In the genomic region with DNA sequence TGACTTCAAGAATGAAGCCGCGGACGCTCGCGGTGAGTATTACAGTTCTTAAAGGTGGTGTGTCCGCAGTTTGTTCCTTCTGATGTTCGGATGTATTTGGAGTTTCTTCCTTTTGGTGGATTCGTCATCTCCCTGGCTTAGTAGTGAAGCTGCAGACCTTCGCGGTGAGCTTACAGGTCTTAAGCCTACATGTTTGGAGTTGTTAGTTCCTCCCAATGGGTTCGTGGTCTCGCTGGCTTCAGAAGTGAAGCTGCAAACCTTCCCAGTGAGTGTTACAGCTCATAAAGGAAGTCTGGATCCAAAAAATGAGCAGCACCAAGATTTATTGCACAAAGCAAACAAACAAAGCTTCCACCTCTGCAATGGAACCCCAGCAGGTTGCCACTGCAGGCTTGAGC, we compare ENCODE assay signal across 1 cellular context.
TF ChIP-seq lines count a peak whose summit lies in the region.

No MANE protein-coding gene starts in this region.

TF ChIP-seq in K562, 482 proteins besides CTCF, POLR2A, EP300 and RAD21:
- TF ChIP-seq TBL1XR1 (IDR thresholded peaks at IDR 0.05; ENCODE audit: low read length in 2 of 2) (no peak), LCOR (CRISPR knock-in tag; IDR thresholded peaks at IDR 0.05) (no peak), ZNF217 (CRISPR knock-in tag; IDR thresholded peaks at IDR 0.05) (no peak), MTA1 (IDR thresholded peaks at IDR 0.05; ENCODE audit: borderline replicate concordance) (no peak), ARID4B (CRISPR knock-in tag; IDR thresholded peaks at IDR 0.05) (no peak), ZNF764 (CRISPR knock-in tag; IDR thresholded peaks at IDR 0.05; ENCODE audit: low read depth) (no peak), ARID2 (IDR thresholded peaks at IDR 0.05) (no peak), CHD4 (IDR thresholded peaks at IDR 0.05; ENCODE audit: insufficient read depth, insufficient replicate concordance, low read depth, low read length, poor library complexity, severe bottlenecking) (no peak), PRDM10 (IDR thresholded peaks at IDR 0.05; ENCODE audit: partially characterized antibody) (no peak), BRD9 (IDR thresholded peaks at IDR 0.05; ENCODE audit: low read depth, partially characterized antibody) (no peak), E2F5 (CRISPR knock-in tag; IDR thresholded peaks at IDR 0.05) (no peak), TCF7 (IDR thresholded peaks at IDR 0.05; ENCODE audit: borderline replicate concordance) (no peak), ETV1 (tag; conservative IDR thresholded peaks at IDR 0.05; ENCODE audit: low read depth) (no peak), MAFK (IDR thresholded peaks at IDR 0.05; ENCODE audit: low read length) (no peak), XRCC4 (IDR thresholded peaks at IDR 0.05; ENCODE audit: extremely low read depth, insufficient read depth, insufficient read length) (no peak), ZNF239 (CRISPR knock-in tag; IDR thresholded peaks at IDR 0.05) (no peak)
